10 cellular contexts compared by ENCODE assay signal in genomic region chr16:81650982-81651562, GRCh38.
DNase-seq lines count a peak whose midpoint lies in the region; ATAC-seq, FAIRE-seq and TF ChIP-seq lines count a peak whose summit lies in the region.
"Had no signal": no experiment of that assay in that cellular context is flagged by ENCODE, and none has a peak within 500 bp of the region (broad histone marks: within the 10 kb centered on the region; RNA-seq: fewer than 3 reads in every experiment).

No MANE protein-coding gene starts in this region.

- peaks cover 2% of the 10 kb centered on the region; the same call in 1 of the 2 replicates for H3K23me2 ChIP-seq in H1 (ENCODE audit: low read depth, low read length)

- POLR2A ChIA-PET in H1 (lab: Charles Lee; ENCODE audit: partially characterized antibody) = interaction anchor here (0.6 kb wide), 1 partner anchor 80 kb away, joined by 3 read pairs; no protein-coding TSS in a partner anchor

- H3K4me2 ChIP-seq in H1 (ENCODE audit: insufficient read depth in 1 of 2, low read depth in 2 of 2, low read length in 2 of 2) (peak overlapping the region in 1 of 2 experiments; percentile 28; a peak in 1 of 4 replicates), mesendoderm (ENCODE audit: low read length) (no peak overlapping the region)

- H2AFZ ChIP-seq in H1 (ENCODE audit: low read length) = no peak overlapping the region

- H3K4me3 ChIP-seq in H1 (ENCODE audit: extremely low read depth in 1 of 4, insufficient read depth in 2 of 4, low read depth in 3 of 4, low read length in 4 of 4) (no peak overlapping the region), mesendoderm (ENCODE audit: low read length) (no peak overlapping the region), uterus (no peak overlapping the region)

- H3K18ac ChIP-seq in H1 (ENCODE audit: extremely low read depth, low read length) (no peak overlapping the region), mesendoderm (ENCODE audit: low read length) (no peak overlapping the region)

- TF ChIP-seq POLR2A in H1 (IDR thresholded peaks at IDR 0.05; ENCODE audit: control extremely low read depth in 1 of 2, low read depth in 2 of 2, low read length in 2 of 2) = no peak
- peak in 1 of 2 donors; percentile 54 for TF ChIP-seq POLR2A in uterus (IDR thresholded peaks at IDR 0.05)

- peak; percentile 75 to 83 for DNase-seq in NCI-H2081 (lab: John Stamatoyannopoulos, UW)
- no peak for DNase-seq in NCI-H2081 treated with DMSO at 0.1 percent for 48 hours (lab: John Stamatoyannopoulos, UW)
- peak in 1 of 2 experiments; percentile 71 for DNase-seq in H1 (ENCODE audit: low read depth in 1 of 2, low spot score in 2 of 2)
- DNase-seq in mesendoderm = peak; percentile 83
- peak; percentile 79 to 80 for DNase-seq in uterus
- DNase-seq in HCEC 1CT = no peak
- DNase-seq: activated CD4-positive, CD25-positive, alpha-beta regulatory T cell had no signal

- H3K9me3 ChIP-seq in H1 (ENCODE audit: insufficient read depth in 2 of 2, low read depth in 1 of 2, low read length in 1 of 2) (no peaks in the 10 kb centered on the region), uterus (no peaks in the 10 kb centered on the region)

- no peaks in the 10 kb centered on the region for H3K9me3 Mint-ChIP-seq in stimulated activated memory B cell treated with anti-CD40 and anti-IgM and Interleukin-4, amounts not matched to agents 10 μg/mL and 1 μg/mL and 100 μg/mL, for 72 hours

- H3K27me3 Mint-ChIP-seq in stimulated activated memory B cell treated with anti-CD40 and anti-IgM and Interleukin-4, amounts not matched to agents 10 μg/mL and 1 μg/mL and 100 μg/mL, for 72 hours = no peaks in the 10 kb centered on the region

- H2BK5ac ChIP-seq in H1 (ENCODE audit: low read depth, low read length) = peak overlapping the region; percentile 20; the same call in 1 of the 2 replicates
- H2BK5ac ChIP-seq in mesendoderm (ENCODE audit: low read length) = no peak overlapping the region

- no peak for ATAC-seq in stimulated activated memory B cell treated with anti-CD40 and anti-IgM and Interleukin-4, amounts not matched to agents 10 μg/mL and 1 μg/mL and 100 μg/mL, for 72 hours
- no peak for ATAC-seq in HG02588 (IDR thresholded peaks at IDR 0.05; ENCODE audit: unreplicated experiment)

- H3K9ac ChIP-seq in H1 (replicated peaks in 1 of 4; ENCODE audit: extremely low read depth in 1 of 4, low read depth in 3 of 4, low read length in 3 of 4) (peak overlapping the region in 2 of 4 experiments; percentile 14 to 38; a peak in 2 of 7 replicates), mesendoderm (ENCODE audit: low read length) (peak overlapping the region; percentile 29)

- no peak for TF ChIP-seq CTCF in H1 (IDR thresholded peaks at IDR 0.05; ENCODE audit: control extremely low read depth in 1 of 3, insufficient read depth in 1 of 3, low read depth in 1 of 3, low read length in 3 of 3)
- no peak for TF ChIP-seq CTCF in uterus (IDR thresholded peaks at IDR 0.05)

- CTCF ChIA-PET in H1 (lab: Charles Lee; ENCODE audit: partially characterized antibody) = interaction anchor here (1.0 to 1.8 kb wide), 2 partner anchors 20 to 21 kb away, joined by 3 to 4 read pairs; no protein-coding TSS in a partner anchor

- H2BK12ac ChIP-seq in H1 (ENCODE audit: low read depth, low read length) = peak overlapping the region; percentile 33

- no peak overlapping the region for H2BK20ac ChIP-seq in H1 (ENCODE audit: low read length)

- no peak overlapping the region for H3K4me3 Mint-ChIP-seq in stimulated activated memory B cell treated with anti-CD40 and anti-IgM and Interleukin-4, amounts not matched to agents 10 μg/mL and 1 μg/mL and 100 μg/mL, for 72 hours

- H2BK15ac ChIP-seq in H1 (ENCODE audit: low read length) (peak overlapping the region; percentile 88), mesendoderm (replicated peaks; ENCODE audit: low read depth) (no peak overlapping the region)

- H3K4ac ChIP-seq in H1 (replicated peaks; ENCODE audit: insufficient read length, low read depth, low read length) (no peak overlapping the region), mesendoderm (ENCODE audit: low read depth, low read length) (no peak overlapping the region)

- H3K23ac ChIP-seq in H1 (ENCODE audit: insufficient read length) (no peak overlapping the region), mesendoderm (ENCODE audit: low read length) (no peak overlapping the region)

- no peak for TF ChIP-seq EP300 in H1 (IDR thresholded peaks at IDR 0.05; ENCODE audit: borderline replicate concordance in 1 of 2, low read depth in 2 of 2, low read length in 2 of 2)

- H4K5ac ChIP-seq in H1 (ENCODE audit: insufficient read length, low read depth, low read length) = no peak overlapping the region
- no peak overlapping the region for H4K5ac ChIP-seq in mesendoderm (ENCODE audit: low read length)

- WGBS in H1 (ENCODE audit: extremely low coverage in 1 of 2, insufficient coverage in 1 of 2, insufficient read length in 1 of 2, insufficient replicate concordance in 2 of 2, low coverage in 1 of 2, low lambda C conversion rate in 2 of 2, missing lambda C conversion rate in 1 of 2), 2 experiments = 67% methylated on average over 16 of the region's 16 CpGs; no CpG with 5 or more reads in 1 of the 2 experiments
- no CpG with 5 or more reads among the region's 16 CpGs for WGBS in mesendoderm (ENCODE audit: extremely low coverage, insufficient coverage, low lambda C conversion rate)

- no peak overlapping the region for H3K27ac Mint-ChIP-seq in stimulated activated memory B cell treated with anti-CD40 and anti-IgM and Interleukin-4, amounts not matched to agents 10 μg/mL and 1 μg/mL and 100 μg/mL, for 72 hours

- H4K91ac ChIP-seq in H1 (replicated peaks; ENCODE audit: insufficient read length, low read length) = no peak overlapping the region

- peaks cover 5% of the 10 kb centered on the region for H3K4me1 Mint-ChIP-seq in stimulated activated memory B cell treated with anti-CD40 and anti-IgM and Interleukin-4, amounts not matched to agents 10 μg/mL and 1 μg/mL and 100 μg/mL, for 72 hours

- H3K36me3 ChIP-seq in H1 (ENCODE audit: control insufficient read depth in 2 of 4, insufficient read depth in 4 of 4, low read length in 3 of 4) (no peaks in the 10 kb centered on the region), mesendoderm (ENCODE audit: control insufficient read depth, insufficient read depth, low read length) (no peaks in the 10 kb centered on the region), uterus (no peaks in the 10 kb centered on the region)

- H4K8ac ChIP-seq in H1 (ENCODE audit: extremely low read depth, insufficient read depth, low read length) (no peak overlapping the region), mesendoderm (ENCODE audit: low read depth, low read length) (no peak overlapping the region)

- FAIRE-seq in H1 (lab: Jason Lieb, UNC) = no peak
- FAIRE-seq: GM18507 had no signal

- H3K56ac ChIP-seq in H1 (replicated peaks; ENCODE audit: insufficient read length, low read depth, low read length) (no peak overlapping the region), mesendoderm (ENCODE audit: low read length) (no peak overlapping the region)

- TF ChIP-seq RAD21 in H1 (IDR thresholded peaks at IDR 0.05 in 1 of 2, conservative IDR thresholded peaks at IDR 0.05 in 1 of 2; ENCODE audit: low read depth in 2 of 2, low read length in 2 of 2) = no peak

- H2BK120ac ChIP-seq in H1 (replicated peaks; ENCODE audit: low read depth, low read length) (no peak overlapping the region), mesendoderm (ENCODE audit: low read depth, low read length) (no peak overlapping the region)

- H3K4me1 ChIP-seq in H1 (replicated peaks in 1 of 4; ENCODE audit: control insufficient read depth in 3 of 4, insufficient read depth in 4 of 4, low read length in 3 of 4) = peaks cover 7 to 28% (median 20%) of the 10 kb centered on the region in 4 experiments
- H3K4me1 ChIP-seq in mesendoderm (ENCODE audit: control insufficient read depth, low read depth, low read length) = peaks cover 10% of the 10 kb centered on the region
- H3K4me1 ChIP-seq in uterus = peaks cover 0 to 9% of the 10 kb centered on the region in 2 donors

- H3K14ac ChIP-seq in H1 (ENCODE audit: insufficient read length) = no peak overlapping the region

- no peak overlapping the region for H3K27ac ChIP-seq in H1 (ENCODE audit: low read depth, low read length)
- no peak overlapping the region for H3K27ac ChIP-seq in mesendoderm (ENCODE audit: low read depth, low read length)
- H3K27ac ChIP-seq in uterus = peak overlapping the region; percentile 64 to 72

- H3K79me2 ChIP-seq in H1 (ENCODE audit: control insufficient read depth in 1 of 2, insufficient read depth in 2 of 2, low read length in 2 of 2) (peaks cover 0 to 19% of the 10 kb centered on the region in 2 experiments; a peak in 1 of 4 replicates), mesendoderm (ENCODE audit: control insufficient read depth, insufficient read depth, low read length) (peaks cover 2% of the 10 kb centered on the region)

- H3K27me3 ChIP-seq in H1 (replicated peaks in 1 of 4; ENCODE audit: control insufficient read depth in 3 of 4, extremely low read depth in 1 of 4, insufficient read depth in 3 of 4, low read length in 3 of 4) = no peaks in the 10 kb centered on the region
- H3K27me3 ChIP-seq in mesendoderm (ENCODE audit: insufficient read depth, low read length, poor library complexity) = no peaks in the 10 kb centered on the region
- H3K27me3 ChIP-seq in uterus = no peaks in the 10 kb centered on the region

- H3K79me1 ChIP-seq in H1 (ENCODE audit: low read depth, low read length) (peaks cover 7% of the 10 kb centered on the region), mesendoderm (ENCODE audit: low read length) (peaks cover 8% of the 10 kb centered on the region)

- peaks cover 21% of the 10 kb centered on the region for H3K36me3 Mint-ChIP-seq in stimulated activated memory B cell treated with anti-CD40 and anti-IgM and Interleukin-4, amounts not matched to agents 10 μg/mL and 1 μg/mL and 100 μg/mL, for 72 hours

- H2AK5ac ChIP-seq in H1 (ENCODE audit: low read depth, low read length) (peak overlapping the region; percentile 85; the same call in 1 of the 2 replicates), mesendoderm (ENCODE audit: low read length) (no peak overlapping the region)

- peaks cover 5 to 10% of the 10 kb centered on the region in 2 experiments for H4K20me1 ChIP-seq in H1 (replicated peaks in 1 of 2; ENCODE audit: control insufficient read depth in 1 of 2, insufficient read depth in 2 of 2, low read length in 2 of 2)

- intact Hi-C loops in uterus (cut with DNase I; ENCODE audit: low total_unique reads) = no loop called here

TF ChIP-seq in H1, 55 proteins besides CTCF, POLR2A, EP300 and RAD21:
- no peak for TF ChIP-seq PHF8 (conservative IDR thresholded peaks at IDR 0.05; ENCODE audit: low read depth, low read length)
- peak; percentile 70 for TF ChIP-seq CREB1 (IDR thresholded peaks at IDR 0.05)
- peak; percentile 31; the same call in 1 of the 2 replicates for TF ChIP-seq E2F6 (IDR thresholded peaks at IDR 0.05)
TF ChIP-seq in H1: peak in this region for 2.

Comparison
In these comparisons a context has a peak if more than half of its experiments do, and no peak if none do; other contexts are left out.
1. DNase-seq: peak in NCI-H2081 (2 of 2), mesendoderm (single experiment) and uterus (2 of 2); none in NCI-H2081 treated with DMSO at 0.1 percent for 48 hours (single experiment) and HCEC 1CT (single experiment).
2. H3K27ac ChIP-seq: peak in uterus (2 of 2); none in H1 (single experiment) and mesendoderm (single experiment).